In genomic region chr16:3112881-3113574, GRCh38 we compare ENCODE assay signal across 8 cellular contexts. TPM values are rescaled to one million over a fixed set of nuclear protein-coding genes. Genes with fewer than 3 reads are reported as not detected.
DNase-seq lines count a peak whose midpoint lies in the region; ATAC-seq and TF ChIP-seq lines count a peak whose summit lies in the region.

No MANE protein-coding gene starts in this region.

- H3K36me3 ChIP-seq in WERI-Rb-1 (peaks cover 11% of the 10 kb centered on the region), parathyroid adenoma (ENCODE audit: control insufficient read depth, insufficient read depth, low read length) (no peaks in the 10 kb centered on the region)

- peak; percentile 30 for ATAC-seq in Right ventricle myocardium superior (ENCODE audit: poor library complexity)
- no peak for ATAC-seq in HG02840 (IDR thresholded peaks at IDR 0.05; ENCODE audit: low FRiP score, unreplicated experiment)
- no peak for ATAC-seq in GM21576 (IDR thresholded peaks at IDR 0.05; ENCODE audit: unreplicated experiment)
- no peak for ATAC-seq in HG03039 (IDR thresholded peaks at IDR 0.05; ENCODE audit: unreplicated experiment)

- no peaks in the 10 kb centered on the region for H3K27me3 ChIP-seq in WERI-Rb-1 (ENCODE audit: insufficient read depth, low read depth, severe bottlenecking)
- no peaks in the 10 kb centered on the region for H3K27me3 ChIP-seq in parathyroid adenoma (ENCODE audit: control insufficient read depth, insufficient read depth, low read length)

- H2AFZ ChIP-seq in parathyroid adenoma, result peak overlapping the region; percentile 83

- H3K4me1 ChIP-seq in parathyroid adenoma, result peaks cover 8% of the 10 kb centered on the region

- H3K9ac ChIP-seq in parathyroid adenoma, result no peak overlapping the region

- DNase-seq in CD14-positive monocyte (ENCODE audit: low spot score) (no peak), WERI-Rb-1 (peak; percentile 25), Right ventricle myocardium superior (no peak), mesenteric fat pad (ENCODE audit: low spot score) (no peak)

- intact Hi-C loops in CD14-positive monocyte (cut with micrococcal nuclease), result no loop called here
- intact Hi-C loops in Right ventricle myocardium superior (cut with DNase I), result loop anchor here (5.0 kb wide), 1 partner anchor 51 kb away; no protein-coding TSS in a partner anchor

- H3K4me2 ChIP-seq in parathyroid adenoma (ENCODE audit: low read length), result peak overlapping the region; percentile 88

- peak overlapping the region; percentile 58 for H3K27ac ChIP-seq in WERI-Rb-1
- peak overlapping the region; percentile 30 for H3K27ac ChIP-seq in parathyroid adenoma

- peak overlapping the region; percentile 73 for H3K4me3 ChIP-seq in WERI-Rb-1 (ENCODE audit: low read depth, low read length)
- H3K4me3 ChIP-seq in parathyroid adenoma (ENCODE audit: low read depth, low read length), result peak overlapping the region; percentile 94

- TF ChIP-seq CTCF in CD14-positive monocyte (IDR thresholded peaks at IDR 0.05) (no peak), WERI-Rb-1 (IDR thresholded peaks at IDR 0.05; ENCODE audit: low read depth, low read length) (no peak), parathyroid adenoma (IDR thresholded peaks at IDR 0.05) (no peak)

- peak overlapping the region; percentile 74 to 90 for H3K4me3 Mint-ChIP-seq in CD14-positive monocyte

- peak overlapping the region in 1 of 7 donors; percentile 58 for H3K27ac Mint-ChIP-seq in CD14-positive monocyte

- H3K9me3 ChIP-seq in WERI-Rb-1 (ENCODE audit: severe bottlenecking), result no peaks in the 10 kb centered on the region
- no peaks in the 10 kb centered on the region for H3K9me3 ChIP-seq in parathyroid adenoma (ENCODE audit: control insufficient read depth, low read length)

- peaks cover 4 to 17% (median 7%) of the 10 kb centered on the region in 3 donors for H3K27me3 Mint-ChIP-seq in CD14-positive monocyte (ENCODE audit: low read depth in 3 of 3)

- peaks cover 0 to 1% (median 0%) of the 10 kb centered on the region in 7 donors for H3K9me3 Mint-ChIP-seq in CD14-positive monocyte

- no peaks in the 10 kb centered on the region for H3K79me2 ChIP-seq in parathyroid adenoma

- peaks cover 0 to 3% of the 10 kb centered on the region in 2 donors for H3K36me3 Mint-ChIP-seq in CD14-positive monocyte

- peaks cover 18% of the 10 kb centered on the region for H3K4me1 Mint-ChIP-seq in CD14-positive monocyte

RNA-seq across cellular contexts. Expression of gene ZNF205, which starts 0.6 kb away (rescaled TPM):
- polyA plus RNA-seq in CD14-positive monocyte, result 1 to 10 TPM; 1.0 to 1.3 TPM
- total RNA-seq in Right ventricle myocardium superior (6.9 TPM), mesenteric fat pad (6.1 TPM)

RNA-seq across cellular contexts. Expression of gene ZSCAN10, which starts 13.9 kb away (rescaled TPM):
- not detected for polyA plus RNA-seq in CD14-positive monocyte
- not detected for total RNA-seq in Right ventricle myocardium superior
- total RNA-seq in mesenteric fat pad, result not detected

RNA-seq across cellular contexts. Expression of gene ZNF213, which starts 21.8 kb away (rescaled TPM):
- 1 to 10 TPM; 1.5 to 2.6 TPM for polyA plus RNA-seq in CD14-positive monocyte
- total RNA-seq in Right ventricle myocardium superior (6.1 TPM), mesenteric fat pad (6.0 TPM)

RNA-seq across cellular contexts. Expression of gene IL32, which starts 47.6 kb away (rescaled TPM):
- polyA plus RNA-seq in CD14-positive monocyte, result 1 to 10 TPM; 5.6 to 8.0 TPM
- total RNA-seq in Right ventricle myocardium superior (42.6 TPM), mesenteric fat pad (36.0 TPM)
